ENCODE assay signal across 1 cellular context in genomic region chr1:224513787-224514209, GRCh38.
TF ChIP-seq lines count a peak whose summit lies in the region.

No MANE protein-coding gene starts in this region.

TF ChIP-seq in IMR-90, 13 proteins besides CTCF, POLR2A, EP300 and RAD21 (continued from another document):
- TF ChIP-seq USF2 (IDR thresholded peaks at IDR 0.05; ENCODE audit: low read depth, low read length) (no peak), RCOR1 (IDR thresholded peaks at IDR 0.05; ENCODE audit: insufficient replicate concordance, low read length) (no peak)
